30 cellular contexts compared by ENCODE assay signal in genomic region chr7:114934074-114934473, GRCh38. TPM values are rescaled to one million over a fixed set of nuclear protein-coding genes. Genes with fewer than 3 reads are reported as not detected.
DNase-seq lines count a peak whose midpoint lies in the region; ATAC-seq and TF ChIP-seq lines count a peak whose summit lies in the region.
"Had no signal": no experiment of that assay in that cellular context is flagged by ENCODE, and none has a peak within 500 bp of the region (broad histone marks: within the 10 kb centered on the region; RNA-seq: fewer than 3 reads in every experiment).

No MANE protein-coding gene starts in this region.

- no peak for TF ChIP-seq POLR2A in thyroid gland (IDR thresholded peaks at IDR 0.05)

- peaks cover 11% of the 10 kb centered on the region for H3K36me3 ChIP-seq in adipocyte (ENCODE audit: control insufficient read depth, insufficient read depth, low read length, severe bottlenecking)
- no peaks in the 10 kb centered on the region for H3K36me3 ChIP-seq in thyroid gland
- H3K36me3 ChIP-seq: gastroesophageal sphincter had no signal

- H3K27ac ChIP-seq in thyroid gland = peak overlapping the region in 2 of 3 donors; percentile 54 to 58
- H3K27ac ChIP-seq: VCaP had no signal

- peak overlapping the region; percentile 9 for H3K9ac ChIP-seq in adipocyte (ENCODE audit: low read length)

- intact Hi-C loops in thyroid gland (cut with DNase I) = no loop called here

- no peak for TF ChIP-seq CTCF in thyroid gland (IDR thresholded peaks at IDR 0.05)

- DNase-seq in activated naive CD8-positive, alpha-beta T cell treated with anti-CD3 and anti-CD28 coated beads for 36 hours = no peak
- no peak for DNase-seq in activated naive CD8-positive, alpha-beta T cell treated with anti-CD3 and anti-CD28 coated beads, Interleukin-2, amount 50 U/mL, for 24 hours
- DNase-seq in adipocyte (ENCODE audit: low read depth) (no peak), thyroid gland (no peak), NCI-H2081 (lab: John Stamatoyannopoulos, UW) (no peak), OCI-M2 (lab: John Stamatoyannopoulos, UW; ENCODE audit: unreplicated experiment) (no peak)
- DNase-seq: ACHN; activated CD4-positive, alpha-beta T cell treated with anti-CD3 and anti-CD28 coated beads, Interleukin-2, amount 10 ng/mL, durations not matched to agents 7 days and 5 days; activated CD8-positive, alpha-beta memory T cell treated with anti-CD3 and anti-CD28 coated beads, Interleukin-2, amount 50 U/mL, for 48 hours; central memory CD4-positive, alpha-beta T cell; H9; hippocampal formation; mesenchymal stem cell; MM.1S; NCI-H1436 treated with DMSO at 0.1 percent for 48 hours; NCI-H2171; NCI-H524; NK-92 treated with Interleukin-12 subunit alpha and Interleukin-12 subunit beta, amount 100 ng/mL, for 24 hours; SHP77 treated with DMSO at 0.1 percent for 48 hours; stimulated activated CD4-positive, alpha-beta T cell treated with anti-CD3 and anti-CD28 coated beads, Interleukin-4, amount 100 ng/mL, for 24 hours; T-helper 9 cell had no signal

- peak overlapping the region; percentile 33 for H3K4me3 ChIP-seq in adipocyte (ENCODE audit: low read length)
- no peak overlapping the region for H3K4me3 ChIP-seq in thyroid gland (replicated peaks in 1 of 3)
- H3K4me3 ChIP-seq: gastroesophageal sphincter, K562 had no signal

- H3K4me1 ChIP-seq in adipocyte (ENCODE audit: control insufficient read depth, insufficient read depth, low read length) = peaks cover 87% of the 10 kb centered on the region
- peaks cover 56 to 69% of the 10 kb centered on the region in 2 donors for H3K4me1 ChIP-seq in thyroid gland

- H3K9me3 ChIP-seq in adipocyte (ENCODE audit: control insufficient read depth, low read length) (no peaks in the 10 kb centered on the region), thyroid gland (no peaks in the 10 kb centered on the region)
- H3K9me3 ChIP-seq: gastroesophageal sphincter had no signal

- H3K27me3 ChIP-seq in adipocyte (replicated peaks; ENCODE audit: control insufficient read depth, insufficient read depth, low read length) (no peaks in the 10 kb centered on the region), thyroid gland (no peaks in the 10 kb centered on the region)
- H3K27me3 ChIP-seq: gastroesophageal sphincter had no signal

- no peak for ATAC-seq in activated naive CD8-positive, alpha-beta T cell treated with anti-CD3 and anti-CD28 coated beads, Interleukin-2, amount 50 U/mL, for 24 hours
- peak; percentile 21 for ATAC-seq in GM18868 (IDR thresholded peaks at IDR 0.05; ENCODE audit: unreplicated experiment)
- no peak for ATAC-seq in HG03457 (IDR thresholded peaks at IDR 0.05; ENCODE audit: unreplicated experiment)
- ATAC-seq: gastroesophageal sphincter; K562; Panc1; stimulated activated memory B cell treated with anti-CD40 and anti-IgM and Interleukin-4, amounts not matched to agents 10 μg/mL and 1 μg/mL and 100 μg/mL, for 72 hours had no signal

- 93 to 98% methylated on average over 1 of the region's 1 CpG for WGBS in thyroid gland, 2 donors

- H3K9me3 Mint-ChIP-seq in activated naive CD8-positive, alpha-beta T cell treated with anti-CD3 and anti-CD28 coated beads for 36 hours = no peaks in the 10 kb centered on the region
- H3K9me3 Mint-ChIP-seq in activated naive CD8-positive, alpha-beta T cell treated with anti-CD3 and anti-CD28 coated beads, Interleukin-2, amount 50 U/mL, for 24 hours = no peaks in the 10 kb centered on the region
- H3K9me3 Mint-ChIP-seq: activated CD4-positive, alpha-beta T cell treated with anti-CD3 and anti-CD28 coated beads, Interleukin-2, amount 10 ng/mL, durations not matched to agents 7 days and 5 days; dendritic cell treated with granulocyte-macrophage colony-stimulating factor and Interleukin-4, amounts not matched to agents 40 ng/mL and 50 ng/mL, for 4 days; H9; stimulated activated memory B cell treated with anti-CD40 and anti-IgM and Interleukin-4, amounts not matched to agents 10 μg/mL and 1 μg/mL and 100 μg/mL, for 72 hours had no signal

- H3K4me3 Mint-ChIP-seq in activated naive CD8-positive, alpha-beta T cell treated with anti-CD3 and anti-CD28 coated beads for 36 hours = no peak overlapping the region
- no peak overlapping the region for H3K4me3 Mint-ChIP-seq in activated naive CD8-positive, alpha-beta T cell treated with anti-CD3 and anti-CD28 coated beads, Interleukin-2, amount 50 U/mL, for 24 hours
- H3K4me3 Mint-ChIP-seq: activated CD4-positive, alpha-beta T cell treated with anti-CD3 and anti-CD28 coated beads, Interleukin-2, amount 10 ng/mL, durations not matched to agents 7 days and 5 days; dendritic cell treated with granulocyte-macrophage colony-stimulating factor and Interleukin-4, amounts not matched to agents 40 ng/mL and 50 ng/mL, for 4 days; H9 had no signal

- peaks cover 49% of the 10 kb centered on the region for H3K4me1 Mint-ChIP-seq in activated naive CD8-positive, alpha-beta T cell treated with anti-CD3 and anti-CD28 coated beads for 36 hours
- peaks cover 46% of the 10 kb centered on the region for H3K4me1 Mint-ChIP-seq in activated naive CD8-positive, alpha-beta T cell treated with anti-CD3 and anti-CD28 coated beads, Interleukin-2, amount 50 U/mL, for 24 hours

- H3K27me3 Mint-ChIP-seq in activated naive CD8-positive, alpha-beta T cell treated with anti-CD3 and anti-CD28 coated beads for 36 hours = no peaks in the 10 kb centered on the region
- H3K27me3 Mint-ChIP-seq in activated naive CD8-positive, alpha-beta T cell treated with anti-CD3 and anti-CD28 coated beads, Interleukin-2, amount 50 U/mL, for 24 hours = no peaks in the 10 kb centered on the region
- H3K27me3 Mint-ChIP-seq: activated CD4-positive, alpha-beta T cell treated with anti-CD3 and anti-CD28 coated beads, Interleukin-2, amount 10 ng/mL, durations not matched to agents 7 days and 5 days; dendritic cell treated with granulocyte-macrophage colony-stimulating factor and Interleukin-4, amounts not matched to agents 40 ng/mL and 50 ng/mL, for 4 days; stimulated activated memory B cell treated with anti-CD40 and anti-IgM and Interleukin-4, amounts not matched to agents 10 μg/mL and 1 μg/mL and 100 μg/mL, for 72 hours had no signal

- H3K27ac Mint-ChIP-seq in activated naive CD8-positive, alpha-beta T cell treated with anti-CD3 and anti-CD28 coated beads for 36 hours = peak overlapping the region; percentile 12
- H3K27ac Mint-ChIP-seq in activated naive CD8-positive, alpha-beta T cell treated with anti-CD3 and anti-CD28 coated beads, Interleukin-2, amount 50 U/mL, for 24 hours = no peak overlapping the region
- H3K27ac Mint-ChIP-seq: activated CD4-positive, alpha-beta T cell treated with anti-CD3 and anti-CD28 coated beads, Interleukin-2, amount 10 ng/mL, durations not matched to agents 7 days and 5 days; dendritic cell treated with granulocyte-macrophage colony-stimulating factor and Interleukin-4, amounts not matched to agents 40 ng/mL and 50 ng/mL, for 4 days; H9; stimulated activated memory B cell treated with anti-CD40 and anti-IgM and Interleukin-4, amounts not matched to agents 10 μg/mL and 1 μg/mL and 100 μg/mL, for 72 hours had no signal

- peaks cover 30% of the 10 kb centered on the region for H3K36me3 Mint-ChIP-seq in activated naive CD8-positive, alpha-beta T cell treated with anti-CD3 and anti-CD28 coated beads for 36 hours
- H3K36me3 Mint-ChIP-seq in activated naive CD8-positive, alpha-beta T cell treated with anti-CD3 and anti-CD28 coated beads, Interleukin-2, amount 50 U/mL, for 24 hours (ENCODE audit: low read depth) = peaks cover 21% of the 10 kb centered on the region

RNA-seq across cellular contexts. Expression of gene MDFIC, which starts 12.2 kb away (rescaled TPM):
- 10 to 100 TPM; 55.9 to 57.1 TPM for total RNA-seq in activated naive CD8-positive, alpha-beta T cell treated with anti-CD3 and anti-CD28 coated beads for 36 hours
- total RNA-seq in thyroid gland = 10 to 100 TPM; 50.3 to 89.5 (median 58.1) TPM
- total RNA-seq: HT-29 had no signal
